2 cellular contexts compared by ENCODE assay signal in genomic region chr6:11018225-11018624, GRCh38.
TF ChIP-seq lines count a peak whose summit lies in the region.

No MANE protein-coding gene starts in this region.

TF ChIP-seq in HEK293, 187 proteins besides CTCF, POLR2A, EP300 and RAD21 (continued from another document):
- TF ChIP-seq ATF2 (tag by site-specific recombination; IDR thresholded peaks at IDR 0.05; ENCODE audit: low read depth) (peak; percentile 17; the same call in 1 of the 2 replicates), ZNF423 (tag by site-specific recombination; IDR thresholded peaks at IDR 0.05) (no peak), ZNF521 (tag by site-specific recombination; IDR thresholded peaks at IDR 0.05) (no peak), ZBTB49 (tag by site-specific recombination; IDR thresholded peaks at IDR 0.05; ENCODE audit: low read depth) (no peak), ZNF426 (tag by site-specific recombination; IDR thresholded peaks at IDR 0.05) (no peak), KLF1 (tag by site-specific recombination; IDR thresholded peaks at IDR 0.05) (no peak)
- TF ChIP-seq, protein P1, sequence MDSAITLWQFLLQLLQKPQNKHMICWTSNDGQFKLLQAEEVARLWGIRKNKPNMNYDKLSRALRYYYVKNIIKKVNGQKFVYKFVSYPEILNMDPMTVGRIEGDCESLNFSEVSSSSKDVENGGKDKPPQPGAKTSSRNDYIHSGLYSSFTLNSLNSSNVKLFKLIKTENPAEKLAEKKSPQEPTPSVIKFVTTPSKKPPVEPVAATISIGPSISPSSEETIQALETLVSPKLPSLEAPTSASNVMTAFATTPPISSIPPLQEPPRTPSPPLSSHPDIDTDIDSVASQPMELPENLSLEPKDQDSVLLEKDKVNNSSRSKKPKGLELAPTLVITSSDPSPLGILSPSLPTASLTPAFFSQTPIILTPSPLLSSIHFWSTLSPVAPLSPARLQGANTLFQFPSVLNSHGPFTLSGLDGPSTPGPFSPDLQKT (IDR thresholded peaks at IDR 0.05; ENCODE audit: borderline replicate concordance, low read depth, low read length) = no peak

TF ChIP-seq in K562, 482 proteins besides CTCF, POLR2A, EP300 and RAD21 (continued from another document and continues in another):
- TF ChIP-seq IRF9 (tag; IDR thresholded peaks at IDR 0.05) (peak; percentile 76), SIX5 (IDR thresholded peaks at IDR 0.05; ENCODE audit: borderline replicate concordance in 1 of 2, insufficient read depth in 1 of 2, low read depth in 1 of 2, low read length in 2 of 2) (no peak), CEBPB (tag; IDR thresholded peaks at IDR 0.05) (peak; percentile 92), MAZ (CRISPR knock-in tag; conservative IDR thresholded peaks at IDR 0.05 in 1 of 2, IDR thresholded peaks at IDR 0.05 in 1 of 2) (no peak), ZNF212 (CRISPR knock-in tag; IDR thresholded peaks at IDR 0.05) (no peak), ATF3 (IDR thresholded peaks at IDR 0.05) (peak; percentile 96), ATF3 (CRISPR knock-in tag; conservative IDR thresholded peaks at IDR 0.05) (no peak), MYBL2 (IDR thresholded peaks at IDR 0.05; ENCODE audit: low read depth) (no peak), MYBL2 (CRISPR knock-in tag; IDR thresholded peaks at IDR 0.05; ENCODE audit: borderline replicate concordance) (no peak), JUND (IDR thresholded peaks at IDR 0.05; ENCODE audit: borderline replicate concordance, low read depth, low read length) (0 out of 2 replicates have a peak, but pooled peaks have one; percentile 10), JUND (tag; IDR thresholded peaks at IDR 0.05; ENCODE audit: borderline replicate concordance, low read depth, low read length) (no peak), EP400 (IDR thresholded peaks at IDR 0.05) (0 out of 2 replicates have a peak, but pooled peaks have one; percentile 17), ZBTB12 (CRISPR knock-in tag; IDR thresholded peaks at IDR 0.05) (no peak), POLR2AphosphoS2 (IDR thresholded peaks at IDR 0.05; ENCODE audit: low read length) (no peak), DPF2 (IDR thresholded peaks at IDR 0.05) (no peak), C11orf30 (IDR thresholded peaks at IDR 0.05; ENCODE audit: low read depth) (no peak), COPS2 (conservative IDR thresholded peaks at IDR 0.05) (no peak), SIRT6 (IDR thresholded peaks at IDR 0.05; ENCODE audit: low read depth, low read length) (no peak), MECOM (CRISPR knock-in tag; IDR thresholded peaks at IDR 0.05) (no peak), ZNF589 (CRISPR knock-in tag; IDR thresholded peaks at IDR 0.05; ENCODE audit: low read depth) (no peak), SP1 (CRISPR knock-in tag; IDR thresholded peaks at IDR 0.05) (no peak), U2AF2 (optimal IDR thresholded peaks at IDR 0.05; ENCODE audit: low read depth, low read length) (no peak), NBN (IDR thresholded peaks at IDR 0.05; ENCODE audit: low read depth) (no peak), ZNF785 (CRISPR knock-in tag; IDR thresholded peaks at IDR 0.05) (no peak), RBM25 (IDR thresholded peaks at IDR 0.05; ENCODE audit: low read depth, low read length, severe bottlenecking) (no peak), RCOR1 (IDR thresholded peaks at IDR 0.05; ENCODE audit: borderline replicate concordance in 1 of 2, low read depth in 2 of 2, low read length in 2 of 2) (no peak), HMBOX1 (IDR thresholded peaks at IDR 0.05) (no peak), SUPT5H (IDR thresholded peaks at IDR 0.05) (no peak), ZBTB1 (CRISPR knock-in tag; IDR thresholded peaks at IDR 0.05; ENCODE audit: borderline replicate concordance, low read depth) (no peak), ZNF551 (CRISPR knock-in tag; IDR thresholded peaks at IDR 0.05) (no peak), ATF4 (CRISPR knock-in tag; IDR thresholded peaks at IDR 0.05) (0 out of 2 replicates have a peak, but pooled peaks have one; percentile 84), SRSF9 (IDR thresholded peaks at IDR 0.05; ENCODE audit: borderline replicate concordance, low read depth, low read length) (no peak), DACH1 (IDR thresholded peaks at IDR 0.05; ENCODE audit: partially characterized antibody) (no peak), ZNF778 (CRISPR knock-in tag; IDR thresholded peaks at IDR 0.05) (no peak), IRF1 (CRISPR knock-in tag; IDR thresholded peaks at IDR 0.05; ENCODE audit: borderline replicate concordance) (no peak), ZSCAN32 (CRISPR knock-in tag; IDR thresholded peaks at IDR 0.05) (peak; percentile 85), HDGF (IDR thresholded peaks at IDR 0.05) (no peak), ATF7 (IDR thresholded peaks at IDR 0.05) (peak; percentile 57; the same call in 1 of the 2 replicates), NR2C2 (CRISPR knock-in tag; IDR thresholded peaks at IDR 0.05) (no peak), NR2C2 (tag; IDR thresholded peaks at IDR 0.05) (peak; percentile 18; the same call in 1 of the 2 replicates), HMG20B (CRISPR knock-in tag; IDR thresholded peaks at IDR 0.05) (no peak), STAG1 (CRISPR knock-in tag; IDR thresholded peaks at IDR 0.05; ENCODE audit: borderline replicate concordance) (no peak), CBFA2T3 (IDR thresholded peaks at IDR 0.05) (no peak), HDAC8 (tag; IDR thresholded peaks at IDR 0.05) (no peak), ID3 (CRISPR knock-in tag; IDR thresholded peaks at IDR 0.05) (no peak), ID3 (tag; IDR thresholded peaks at IDR 0.05) (no peak), NR1H2 (CRISPR knock-in tag; IDR thresholded peaks at IDR 0.05) (no peak), TRIM24 (IDR thresholded peaks at IDR 0.05) (peak; percentile 91 to 94), SRSF1 (IDR thresholded peaks at IDR 0.05; ENCODE audit: low read depth, low read length) (no peak)
- TF ChIP-seq, protein P2, sequence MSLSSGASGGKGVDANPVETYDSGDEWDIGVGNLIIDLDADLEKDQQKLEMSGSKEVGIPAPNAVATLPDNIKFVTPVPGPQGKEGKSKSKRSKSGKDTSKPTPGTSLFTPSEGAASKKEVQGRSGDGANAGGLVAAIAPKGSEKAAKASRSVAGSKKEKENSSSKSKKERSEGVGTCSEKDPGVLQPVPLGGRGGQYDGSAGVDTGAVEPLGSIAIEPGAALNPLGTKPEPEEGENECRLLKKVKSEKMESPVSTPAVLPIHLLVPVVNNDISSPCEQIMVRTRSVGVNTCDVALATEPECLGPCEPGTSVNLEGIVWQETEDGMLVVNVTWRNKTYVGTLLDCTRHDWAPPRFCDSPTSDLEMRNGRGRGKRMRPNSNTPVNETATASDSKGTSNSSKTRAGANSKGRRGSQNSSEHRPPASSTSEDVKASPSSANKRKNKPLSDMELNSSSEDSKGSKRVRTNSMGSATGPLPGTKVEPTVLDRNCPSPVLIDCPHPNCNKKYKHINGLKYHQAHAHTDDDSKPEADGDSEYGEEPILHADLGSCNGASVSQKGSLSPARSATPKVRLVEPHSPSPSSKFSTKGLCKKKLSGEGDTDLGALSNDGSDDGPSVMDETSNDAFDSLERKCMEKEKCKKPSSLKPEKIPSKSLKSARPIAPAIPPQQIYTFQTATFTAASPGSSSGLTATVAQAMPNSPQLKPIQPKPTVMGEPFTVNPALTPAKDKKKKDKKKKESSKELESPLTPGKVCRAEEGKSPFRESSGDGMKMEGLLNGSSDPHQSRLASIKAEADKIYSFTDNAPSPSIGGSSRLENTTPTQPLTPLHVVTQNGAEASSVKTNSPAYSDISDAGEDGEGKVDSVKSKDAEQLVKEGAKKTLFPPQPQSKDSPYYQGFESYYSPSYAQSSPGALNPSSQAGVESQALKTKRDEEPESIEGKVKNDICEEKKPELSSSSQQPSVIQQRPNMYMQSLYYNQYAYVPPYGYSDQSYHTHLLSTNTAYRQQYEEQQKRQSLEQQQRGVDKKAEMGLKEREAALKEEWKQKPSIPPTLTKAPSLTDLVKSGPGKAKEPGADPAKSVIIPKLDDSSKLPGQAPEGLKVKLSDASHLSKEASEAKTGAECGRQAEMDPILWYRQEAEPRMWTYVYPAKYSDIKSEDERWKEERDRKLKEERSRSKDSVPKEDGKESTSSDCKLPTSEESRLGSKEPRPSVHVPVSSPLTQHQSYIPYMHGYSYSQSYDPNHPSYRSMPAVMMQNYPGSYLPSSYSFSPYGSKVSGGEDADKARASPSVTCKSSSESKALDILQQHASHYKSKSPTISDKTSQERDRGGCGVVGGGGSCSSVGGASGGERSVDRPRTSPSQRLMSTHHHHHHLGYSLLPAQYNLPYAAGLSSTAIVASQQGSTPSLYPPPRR (CRISPR knock-in tag; IDR thresholded peaks at IDR 0.05; ENCODE audit: borderline replicate concordance) = no peak
- TF ChIP-seq, protein P3, sequence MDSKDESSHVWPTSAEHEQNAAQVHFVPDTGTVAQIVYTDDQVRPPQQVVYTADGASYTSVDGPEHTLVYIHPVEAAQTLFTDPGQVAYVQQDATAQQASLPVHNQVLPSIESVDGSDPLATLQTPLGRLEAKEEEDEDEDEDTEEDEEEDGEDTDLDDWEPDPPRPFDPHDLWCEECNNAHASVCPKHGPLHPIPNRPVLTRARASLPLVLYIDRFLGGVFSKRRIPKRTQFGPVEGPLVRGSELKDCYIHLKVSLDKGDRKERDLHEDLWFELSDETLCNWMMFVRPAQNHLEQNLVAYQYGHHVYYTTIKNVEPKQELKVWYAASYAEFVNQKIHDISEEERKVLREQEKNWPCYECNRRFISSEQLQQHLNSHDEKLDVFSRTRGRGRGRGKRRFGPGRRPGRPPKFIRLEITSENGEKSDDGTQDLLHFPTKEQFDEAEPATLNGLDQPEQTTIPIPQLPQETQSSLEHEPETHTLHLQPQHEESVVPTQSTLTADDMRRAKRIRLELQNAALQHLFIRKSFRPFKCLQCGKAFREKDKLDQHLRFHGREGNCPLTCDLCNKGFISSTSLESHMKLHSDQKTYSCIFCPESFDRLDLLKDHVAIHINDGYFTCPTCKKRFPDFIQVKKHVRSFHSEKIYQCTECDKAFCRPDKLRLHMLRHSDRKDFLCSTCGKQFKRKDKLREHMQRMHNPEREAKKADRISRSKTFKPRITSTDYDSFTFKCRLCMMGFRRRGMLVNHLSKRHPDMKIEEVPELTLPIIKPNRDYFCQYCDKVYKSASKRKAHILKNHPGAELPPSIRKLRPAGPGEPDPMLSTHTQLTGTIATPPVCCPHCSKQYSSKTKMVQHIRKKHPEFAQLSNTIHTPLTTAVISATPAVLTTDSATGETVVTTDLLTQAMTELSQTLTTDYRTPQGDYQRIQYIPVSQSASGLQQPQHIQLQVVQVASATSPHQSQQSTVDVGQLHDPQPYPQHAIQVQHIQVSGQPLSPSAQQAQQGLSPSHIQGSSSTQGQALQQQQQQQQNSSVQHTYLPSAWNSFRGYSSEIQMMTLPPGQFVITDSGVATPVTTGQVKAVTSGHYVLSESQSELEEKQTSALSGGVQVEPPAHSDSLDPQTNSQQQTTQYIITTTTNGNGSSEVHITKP (IDR thresholded peaks at IDR 0.05; ENCODE audit: partially characterized antibody) = no peak
- TF ChIP-seq, protein P4, sequence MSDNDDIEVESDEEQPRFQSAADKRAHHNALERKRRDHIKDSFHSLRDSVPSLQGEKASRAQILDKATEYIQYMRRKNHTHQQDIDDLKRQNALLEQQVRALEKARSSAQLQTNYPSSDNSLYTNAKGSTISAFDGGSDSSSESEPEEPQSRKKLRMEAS (CRISPR knock-in tag; IDR thresholded peaks at IDR 0.05) = no peak
